16 cellular contexts compared by ENCODE assay signal in genomic region chr2:44433841-44434240, GRCh38.
DNase-seq lines count a peak whose midpoint lies in the region; ATAC-seq lines count a peak whose summit lies in the region.
"Had no signal": no experiment of that assay in that cellular context is flagged by ENCODE, and none has a peak within 500 bp of the region (broad histone marks: within the 10 kb centered on the region; RNA-seq: fewer than 3 reads in every experiment).

No MANE protein-coding gene starts in this region.

- ATAC-seq in HG03571 (IDR thresholded peaks at IDR 0.05; ENCODE audit: unreplicated experiment): no peak
- ATAC-seq: naive thymus-derived CD8-positive, alpha-beta T cell had no signal

- DNase-seq in DMS53 (lab: John Stamatoyannopoulos, UW): peak; percentile 95
- peak; percentile 42 for DNase-seq in HPDE6-E6E7 (ENCODE audit: extremely low spot score)
- DNase-seq in NCI-H748 treated with DMSO at 0.1 percent for 48 hours (lab: John Stamatoyannopoulos, UW): peak; percentile 55
- DNase-seq in iPS-NIHi7 (ENCODE audit: extremely low spot score): peak; percentile 14
- no peak for DNase-seq in stimulated activated CD4-positive, alpha-beta T cell treated with anti-CD3 and anti-CD28 coated beads, Interleukin-1b, Interleukin-23, amount 100 ng/mL, for 48 hours
- no peak for DNase-seq in superior temporal gyrus (ENCODE audit: extremely low spot score)
- DNase-seq: activated CD4-positive, alpha-beta T cell treated with anti-CD3 and anti-CD28 coated beads, Interleukin-2, amount 10 ng/mL, durations not matched to agents 7 days and 5 days; activated naive CD4-positive, alpha-beta T cell treated with anti-CD3 and anti-CD28 coated beads, Interleukin-2, amount 10 ng/mL, durations not matched to agents 7 days and 5 days; BE2C; cortex of kidney; erythroblast; H7; immature natural killer cell; naive thymus-derived CD8-positive, alpha-beta T cell; posterior cingulate gyrus had no signal

Comparison
In these comparisons a context has a peak if more than half of its experiments do, and no peak if none do; other contexts are left out.
1. DNase-seq: peak in DMS53 (single experiment), HPDE6-E6E7 (single experiment), NCI-H748 treated with DMSO at 0.1 percent for 48 hours (single experiment) and iPS-NIHi7 (single experiment); none in stimulated activated CD4-positive, alpha-beta T cell treated with anti-CD3 and anti-CD28 coated beads, Interleukin-1b, Interleukin-23, amount 100 ng/mL, for 48 hours (single experiment) and superior temporal gyrus (single experiment).